ENCODE assay signal across 1 cellular context in genomic region chr16:16378840-16379239, GRCh38. TPM values are rescaled to one million over a fixed set of nuclear protein-coding genes. Genes with fewer than 3 reads are reported as not detected.
"Had no signal": no experiment of that assay in that cellular context is flagged by ENCODE, and none has a peak within 500 bp of the region (broad histone marks: within the 10 kb centered on the region; RNA-seq: fewer than 3 reads in every experiment).

NPIPA7 (plus strand) TSS chr16:16379140; CDS start chr16:16379245, 105 bp downstream.

RNA-seq across cellular contexts. Expression of gene NPIPA7, which starts in this region (rescaled TPM):
- total RNA-seq: body of pancreas had no signal
